1 cellular context compared by ENCODE assay signal in the genomic region with DNA sequence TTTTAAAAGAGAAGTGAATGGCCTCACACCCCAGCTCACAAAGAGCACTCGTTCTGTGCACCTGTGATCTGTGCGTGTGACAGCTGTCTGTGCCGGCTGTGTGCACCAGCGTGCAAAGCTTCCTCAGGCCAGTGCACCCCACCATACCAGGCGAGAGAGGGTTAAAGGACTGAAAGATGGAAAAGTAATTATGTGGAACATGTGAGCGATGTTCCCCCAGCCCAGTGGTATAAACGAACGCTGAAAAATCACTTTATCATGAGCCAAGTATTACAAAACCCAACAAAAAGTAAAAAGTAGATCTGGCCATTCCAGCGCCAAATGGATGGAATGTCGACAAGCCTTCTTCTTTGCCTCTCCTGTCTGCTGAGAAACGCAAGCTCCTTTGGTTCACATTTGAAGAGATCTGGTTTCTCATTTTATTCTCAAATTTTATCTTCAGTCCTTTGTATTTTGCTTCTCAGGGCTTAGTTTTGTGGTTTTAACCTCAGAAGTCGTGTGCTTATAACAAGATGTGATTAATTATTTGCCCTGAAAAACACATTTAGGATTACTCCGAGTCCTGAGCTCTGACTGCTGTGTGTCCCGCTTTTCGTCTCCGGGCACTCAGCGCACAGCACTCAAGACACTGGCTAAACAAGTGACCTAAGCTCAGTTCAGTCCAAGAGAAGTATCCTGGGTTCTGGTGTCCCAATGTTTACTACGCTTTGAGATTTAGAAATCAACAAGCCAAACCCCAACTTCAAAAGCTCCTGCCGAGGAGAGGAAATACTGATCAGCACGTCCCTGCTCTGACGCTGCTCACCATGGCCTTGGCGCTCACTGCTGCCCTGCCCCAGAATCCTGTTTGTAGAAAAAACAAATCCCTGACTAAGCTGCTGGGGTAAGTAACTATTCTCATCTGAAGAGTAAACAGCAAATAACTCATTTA.
TF ChIP-seq lines count a peak whose summit lies in the region.

No MANE protein-coding gene starts in this region.

TF ChIP-seq in HepG2, 621 proteins besides CTCF, POLR2A, EP300 and RAD21 (continued from another document and continues in another):
- TF ChIP-seq, protein P1, sequence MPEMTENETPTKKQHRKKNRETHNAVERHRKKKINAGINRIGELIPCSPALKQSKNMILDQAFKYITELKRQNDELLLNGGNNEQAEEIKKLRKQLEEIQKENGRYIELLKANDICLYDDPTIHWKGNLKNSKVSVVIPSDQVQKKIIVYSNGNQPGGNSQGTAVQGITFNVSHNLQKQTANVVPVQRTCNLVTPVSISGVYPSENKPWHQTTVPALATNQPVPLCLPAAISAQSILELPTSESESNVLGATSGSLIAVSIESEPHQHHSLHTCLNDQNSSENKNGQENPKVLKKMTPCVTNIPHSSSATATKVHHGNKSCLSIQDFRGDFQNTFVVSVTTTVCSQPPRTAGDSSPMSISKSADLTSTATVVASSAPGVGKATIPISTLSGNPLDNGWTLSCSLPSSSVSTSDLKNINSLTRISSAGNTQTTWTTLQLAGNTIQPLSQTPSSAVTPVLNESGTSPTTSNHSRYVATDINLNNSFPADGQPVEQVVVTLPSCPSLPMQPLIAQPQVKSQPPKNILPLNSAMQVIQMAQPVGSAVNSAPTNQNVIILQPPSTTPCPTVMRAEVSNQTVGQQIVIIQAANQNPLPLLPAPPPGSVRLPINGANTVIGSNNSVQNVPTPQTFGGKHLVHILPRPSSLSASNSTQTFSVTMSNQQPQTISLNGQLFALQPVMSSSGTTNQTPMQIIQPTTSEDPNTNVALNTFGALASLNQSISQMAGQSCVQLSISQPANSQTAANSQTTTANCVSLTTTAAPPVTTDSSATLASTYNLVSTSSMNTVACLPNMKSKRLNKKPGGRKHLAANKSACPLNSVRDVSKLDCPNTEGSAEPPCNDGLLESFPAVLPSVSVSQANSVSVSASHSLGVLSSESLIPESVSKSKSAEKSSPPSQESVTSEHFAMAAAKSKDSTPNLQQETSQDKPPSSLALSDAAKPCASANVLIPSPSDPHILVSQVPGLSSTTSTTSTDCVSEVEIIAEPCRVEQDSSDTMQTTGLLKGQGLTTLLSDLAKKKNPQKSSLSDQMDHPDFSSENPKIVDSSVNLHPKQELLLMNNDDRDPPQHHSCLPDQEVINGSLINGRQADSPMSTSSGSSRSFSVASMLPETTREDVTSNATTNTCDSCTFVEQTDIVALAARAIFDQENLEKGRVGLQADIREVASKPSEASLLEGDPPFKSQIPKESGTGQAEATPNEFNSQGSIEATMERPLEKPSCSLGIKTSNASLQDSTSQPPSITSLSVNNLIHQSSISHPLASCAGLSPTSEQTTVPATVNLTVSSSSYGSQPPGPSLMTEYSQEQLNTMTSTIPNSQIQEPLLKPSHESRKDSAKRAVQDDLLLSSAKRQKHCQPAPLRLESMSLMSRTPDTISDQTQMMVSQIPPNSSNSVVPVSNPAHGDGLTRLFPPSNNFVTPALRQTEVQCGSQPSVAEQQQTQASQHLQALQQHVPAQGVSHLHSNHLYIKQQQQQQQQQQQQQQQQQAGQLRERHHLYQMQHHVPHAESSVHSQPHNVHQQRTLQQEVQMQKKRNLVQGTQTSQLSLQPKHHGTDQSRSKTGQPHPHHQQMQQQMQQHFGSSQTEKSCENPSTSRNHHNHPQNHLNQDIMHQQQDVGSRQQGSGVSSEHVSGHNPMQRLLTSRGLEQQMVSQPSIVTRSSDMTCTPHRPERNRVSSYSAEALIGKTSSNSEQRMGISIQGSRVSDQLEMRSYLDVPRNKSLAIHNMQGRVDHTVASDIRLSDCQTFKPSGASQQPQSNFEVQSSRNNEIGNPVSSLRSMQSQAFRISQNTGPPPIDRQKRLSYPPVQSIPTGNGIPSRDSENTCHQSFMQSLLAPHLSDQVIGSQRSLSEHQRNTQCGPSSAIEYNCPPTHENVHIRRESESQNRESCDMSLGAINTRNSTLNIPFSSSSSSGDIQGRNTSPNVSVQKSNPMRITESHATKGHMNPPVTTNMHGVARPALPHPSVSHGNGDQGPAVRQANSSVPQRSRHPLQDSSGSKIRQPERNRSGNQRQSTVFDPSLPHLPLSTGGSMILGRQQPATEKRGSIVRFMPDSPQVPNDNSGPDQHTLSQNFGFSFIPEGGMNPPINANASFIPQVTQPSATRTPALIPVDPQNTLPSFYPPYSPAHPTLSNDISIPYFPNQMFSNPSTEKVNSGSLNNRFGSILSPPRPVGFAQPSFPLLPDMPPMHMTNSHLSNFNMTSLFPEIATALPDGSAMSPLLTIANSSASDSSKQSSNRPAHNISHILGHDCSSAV (CRISPR knock-in tag; IDR thresholded peaks at IDR 0.05; ENCODE audit: borderline replicate concordance): no peak
- TF ChIP-seq SMAD9 (CRISPR knock-in tag; IDR thresholded peaks at IDR 0.05) (no peak), PHF8 (CRISPR knock-in tag; IDR thresholded peaks at IDR 0.05) (no peak), RCOR2 (CRISPR knock-in tag; IDR thresholded peaks at IDR 0.05) (no peak), KLF12 (CRISPR knock-in tag; IDR thresholded peaks at IDR 0.05; ENCODE audit: borderline replicate concordance) (no peak), SUZ12 (IDR thresholded peaks at IDR 0.05; ENCODE audit: low read depth, low read length) (no peak), NR2F6 (IDR thresholded peaks at IDR 0.05) (peak; percentile 46; the same call in 1 of the 2 replicates), NR2F6 (CRISPR knock-in tag; IDR thresholded peaks at IDR 0.05) (peak; percentile 60), ZNF577 (CRISPR knock-in tag; IDR thresholded peaks at IDR 0.05; ENCODE audit: borderline replicate concordance, low read depth) (no peak), ZNF44 (CRISPR knock-in tag; IDR thresholded peaks at IDR 0.05) (no peak), ZSCAN31 (CRISPR knock-in tag; IDR thresholded peaks at IDR 0.05; ENCODE audit: low read depth) (no peak), MXI1 (IDR thresholded peaks at IDR 0.05; ENCODE audit: borderline replicate concordance, low read depth, low read length) (no peak), ZNF660 (CRISPR knock-in tag; IDR thresholded peaks at IDR 0.05; ENCODE audit: borderline replicate concordance, low read depth) (no peak), YEATS2 (CRISPR knock-in tag; IDR thresholded peaks at IDR 0.05; ENCODE audit: borderline replicate concordance) (no peak), ZNF772 (CRISPR knock-in tag; IDR thresholded peaks at IDR 0.05) (no peak), ZNF24 (IDR thresholded peaks at IDR 0.05) (no peak), SP1 (IDR thresholded peaks at IDR 0.05) (no peak), SP1 (CRISPR knock-in tag; IDR thresholded peaks at IDR 0.05) (no peak), SAFB2 (CRISPR knock-in tag; IDR thresholded peaks at IDR 0.05; ENCODE audit: borderline replicate concordance, low read depth) (no peak), ZNF367 (CRISPR knock-in tag; IDR thresholded peaks at IDR 0.05; ENCODE audit: borderline replicate concordance) (no peak), CREM (IDR thresholded peaks at IDR 0.05) (peak; percentile 82), CREM (CRISPR knock-in tag; IDR thresholded peaks at IDR 0.05) (no peak), FOXO1 (CRISPR knock-in tag; IDR thresholded peaks at IDR 0.05) (peak; percentile 94)
- TF ChIP-seq, protein P2, sequence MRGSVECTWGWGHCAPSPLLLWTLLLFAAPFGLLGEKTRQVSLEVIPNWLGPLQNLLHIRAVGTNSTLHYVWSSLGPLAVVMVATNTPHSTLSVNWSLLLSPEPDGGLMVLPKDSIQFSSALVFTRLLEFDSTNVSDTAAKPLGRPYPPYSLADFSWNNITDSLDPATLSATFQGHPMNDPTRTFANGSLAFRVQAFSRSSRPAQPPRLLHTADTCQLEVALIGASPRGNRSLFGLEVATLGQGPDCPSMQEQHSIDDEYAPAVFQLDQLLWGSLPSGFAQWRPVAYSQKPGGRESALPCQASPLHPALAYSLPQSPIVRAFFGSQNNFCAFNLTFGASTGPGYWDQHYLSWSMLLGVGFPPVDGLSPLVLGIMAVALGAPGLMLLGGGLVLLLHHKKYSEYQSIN (CRISPR knock-in tag; IDR thresholded peaks at IDR 0.05; ENCODE audit: borderline replicate concordance): no peak
- TF ChIP-seq, protein P3, sequence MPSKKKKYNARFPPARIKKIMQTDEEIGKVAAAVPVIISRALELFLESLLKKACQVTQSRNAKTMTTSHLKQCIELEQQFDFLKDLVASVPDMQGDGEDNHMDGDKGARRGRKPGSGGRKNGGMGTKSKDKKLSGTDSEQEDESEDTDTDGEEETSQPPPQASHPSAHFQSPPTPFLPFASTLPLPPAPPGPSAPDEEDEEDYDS (CRISPR knock-in tag; IDR thresholded peaks at IDR 0.05): no peak
- TF ChIP-seq, protein P4, sequence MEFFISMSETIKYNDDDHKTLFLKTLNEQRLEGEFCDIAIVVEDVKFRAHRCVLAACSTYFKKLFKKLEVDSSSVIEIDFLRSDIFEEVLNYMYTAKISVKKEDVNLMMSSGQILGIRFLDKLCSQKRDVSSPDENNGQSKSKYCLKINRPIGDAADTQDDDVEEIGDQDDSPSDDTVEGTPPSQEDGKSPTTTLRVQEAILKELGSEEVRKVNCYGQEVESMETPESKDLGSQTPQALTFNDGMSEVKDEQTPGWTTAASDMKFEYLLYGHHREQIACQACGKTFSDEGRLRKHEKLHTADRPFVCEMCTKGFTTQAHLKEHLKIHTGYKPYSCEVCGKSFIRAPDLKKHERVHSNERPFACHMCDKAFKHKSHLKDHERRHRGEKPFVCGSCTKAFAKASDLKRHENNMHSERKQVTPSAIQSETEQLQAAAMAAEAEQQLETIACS (CRISPR knock-in tag; IDR thresholded peaks at IDR 0.05): no peak
- TF ChIP-seq, protein P5, sequence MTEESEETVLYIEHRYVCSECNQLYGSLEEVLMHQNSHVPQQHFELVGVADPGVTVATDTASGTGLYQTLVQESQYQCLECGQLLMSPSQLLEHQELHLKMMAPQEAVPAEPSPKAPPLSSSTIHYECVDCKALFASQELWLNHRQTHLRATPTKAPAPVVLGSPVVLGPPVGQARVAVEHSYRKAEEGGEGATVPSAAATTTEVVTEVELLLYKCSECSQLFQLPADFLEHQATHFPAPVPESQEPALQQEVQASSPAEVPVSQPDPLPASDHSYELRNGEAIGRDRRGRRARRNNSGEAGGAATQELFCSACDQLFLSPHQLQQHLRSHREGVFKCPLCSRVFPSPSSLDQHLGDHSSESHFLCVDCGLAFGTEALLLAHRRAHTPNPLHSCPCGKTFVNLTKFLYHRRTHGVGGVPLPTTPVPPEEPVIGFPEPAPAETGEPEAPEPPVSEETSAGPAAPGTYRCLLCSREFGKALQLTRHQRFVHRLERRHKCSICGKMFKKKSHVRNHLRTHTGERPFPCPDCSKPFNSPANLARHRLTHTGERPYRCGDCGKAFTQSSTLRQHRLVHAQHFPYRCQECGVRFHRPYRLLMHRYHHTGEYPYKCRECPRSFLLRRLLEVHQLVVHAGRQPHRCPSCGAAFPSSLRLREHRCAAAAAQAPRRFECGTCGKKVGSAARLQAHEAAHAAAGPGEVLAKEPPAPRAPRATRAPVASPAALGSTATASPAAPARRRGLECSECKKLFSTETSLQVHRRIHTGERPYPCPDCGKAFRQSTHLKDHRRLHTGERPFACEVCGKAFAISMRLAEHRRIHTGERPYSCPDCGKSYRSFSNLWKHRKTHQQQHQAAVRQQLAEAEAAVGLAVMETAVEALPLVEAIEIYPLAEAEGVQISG (CRISPR knock-in tag; IDR thresholded peaks at IDR 0.05): 0 out of 2 replicates have a peak, but pooled peaks have one; percentile 24
- TF ChIP-seq, protein P6, sequence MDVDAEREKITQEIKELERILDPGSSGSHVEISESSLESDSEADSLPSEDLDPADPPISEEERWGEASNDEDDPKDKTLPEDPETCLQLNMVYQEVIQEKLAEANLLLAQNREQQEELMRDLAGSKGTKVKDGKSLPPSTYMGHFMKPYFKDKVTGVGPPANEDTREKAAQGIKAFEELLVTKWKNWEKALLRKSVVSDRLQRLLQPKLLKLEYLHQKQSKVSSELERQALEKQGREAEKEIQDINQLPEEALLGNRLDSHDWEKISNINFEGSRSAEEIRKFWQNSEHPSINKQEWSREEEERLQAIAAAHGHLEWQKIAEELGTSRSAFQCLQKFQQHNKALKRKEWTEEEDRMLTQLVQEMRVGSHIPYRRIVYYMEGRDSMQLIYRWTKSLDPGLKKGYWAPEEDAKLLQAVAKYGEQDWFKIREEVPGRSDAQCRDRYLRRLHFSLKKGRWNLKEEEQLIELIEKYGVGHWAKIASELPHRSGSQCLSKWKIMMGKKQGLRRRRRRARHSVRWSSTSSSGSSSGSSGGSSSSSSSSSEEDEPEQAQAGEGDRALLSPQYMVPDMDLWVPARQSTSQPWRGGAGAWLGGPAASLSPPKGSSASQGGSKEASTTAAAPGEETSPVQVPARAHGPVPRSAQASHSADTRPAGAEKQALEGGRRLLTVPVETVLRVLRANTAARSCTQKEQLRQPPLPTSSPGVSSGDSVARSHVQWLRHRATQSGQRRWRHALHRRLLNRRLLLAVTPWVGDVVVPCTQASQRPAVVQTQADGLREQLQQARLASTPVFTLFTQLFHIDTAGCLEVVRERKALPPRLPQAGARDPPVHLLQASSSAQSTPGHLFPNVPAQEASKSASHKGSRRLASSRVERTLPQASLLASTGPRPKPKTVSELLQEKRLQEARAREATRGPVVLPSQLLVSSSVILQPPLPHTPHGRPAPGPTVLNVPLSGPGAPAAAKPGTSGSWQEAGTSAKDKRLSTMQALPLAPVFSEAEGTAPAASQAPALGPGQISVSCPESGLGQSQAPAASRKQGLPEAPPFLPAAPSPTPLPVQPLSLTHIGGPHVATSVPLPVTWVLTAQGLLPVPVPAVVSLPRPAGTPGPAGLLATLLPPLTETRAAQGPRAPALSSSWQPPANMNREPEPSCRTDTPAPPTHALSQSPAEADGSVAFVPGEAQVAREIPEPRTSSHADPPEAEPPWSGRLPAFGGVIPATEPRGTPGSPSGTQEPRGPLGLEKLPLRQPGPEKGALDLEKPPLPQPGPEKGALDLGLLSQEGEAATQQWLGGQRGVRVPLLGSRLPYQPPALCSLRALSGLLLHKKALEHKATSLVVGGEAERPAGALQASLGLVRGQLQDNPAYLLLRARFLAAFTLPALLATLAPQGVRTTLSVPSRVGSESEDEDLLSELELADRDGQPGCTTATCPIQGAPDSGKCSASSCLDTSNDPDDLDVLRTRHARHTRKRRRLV (CRISPR knock-in tag; IDR thresholded peaks at IDR 0.05): no peak
- TF ChIP-seq, protein P7, sequence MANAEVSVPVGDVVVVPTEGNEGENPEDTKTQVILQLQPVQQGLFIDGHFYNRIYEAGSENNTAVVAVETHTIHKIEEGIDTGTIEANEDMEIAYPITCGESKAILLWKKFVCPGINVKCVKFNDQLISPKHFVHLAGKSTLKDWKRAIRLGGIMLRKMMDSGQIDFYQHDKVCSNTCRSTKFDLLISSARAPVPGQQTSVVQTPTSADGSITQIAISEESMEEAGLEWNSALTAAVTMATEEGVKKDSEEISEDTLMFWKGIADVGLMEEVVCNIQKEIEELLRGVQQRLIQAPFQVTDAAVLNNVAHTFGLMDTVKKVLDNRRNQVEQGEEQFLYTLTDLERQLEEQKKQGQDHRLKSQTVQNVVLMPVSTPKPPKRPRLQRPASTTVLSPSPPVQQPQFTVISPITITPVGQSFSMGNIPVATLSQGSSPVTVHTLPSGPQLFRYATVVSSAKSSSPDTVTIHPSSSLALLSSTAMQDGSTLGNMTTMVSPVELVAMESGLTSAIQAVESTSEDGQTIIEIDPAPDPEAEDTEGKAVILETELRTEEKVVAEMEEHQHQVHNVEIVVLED (CRISPR knock-in tag; IDR thresholded peaks at IDR 0.05; ENCODE audit: borderline replicate concordance): peak; percentile 28; the same call in 1 of the 2 replicates
- TF ChIP-seq, protein P8, sequence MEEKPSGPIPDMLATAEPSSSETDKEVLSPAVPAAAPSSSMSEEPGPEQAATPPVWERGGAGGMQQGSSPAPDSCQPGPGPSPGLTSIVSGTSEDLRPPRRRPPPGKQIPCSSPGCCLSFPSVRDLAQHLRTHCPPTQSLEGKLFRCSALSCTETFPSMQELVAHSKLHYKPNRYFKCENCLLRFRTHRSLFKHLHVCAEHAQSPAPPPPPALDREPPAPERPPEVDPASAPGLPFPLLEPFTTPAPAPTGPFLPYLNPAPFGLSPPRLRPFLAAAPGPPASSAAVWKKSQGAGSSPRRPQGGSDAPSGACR (CRISPR knock-in tag; IDR thresholded peaks at IDR 0.05): no peak
